Comparison of ENCODE assay signal across 24 cellular contexts in genomic region chr11:12031856-12032526, GRCh38. TPM values are rescaled to one million over a fixed set of nuclear protein-coding genes. Genes with fewer than 3 reads are reported as not detected.
"Had no signal": no experiment of that assay in that cellular context is flagged by ENCODE, and none has a peak within 500 bp of the region (broad histone marks: within the 10 kb centered on the region; RNA-seq: fewer than 3 reads in every experiment).

No MANE protein-coding gene starts in this region.

- ATAC-seq: activated CD8-positive, alpha-beta T cell treated with anti-CD3 and anti-CD28 coated beads for 36 hours; activated naive CD4-positive, alpha-beta T cell treated with anti-CD3 and anti-CD28 coated beads, Interleukin-2, amount 50 U/mL, for 72 hours; activated T-cell treated with anti-CD3 and anti-CD28 coated beads, Interleukin-2, amount 50 U/mL, for 4 hours; body of pancreas; esophagus mucosa; foreskin keratinocyte; psoas muscle; T-cell had no signal

- H3K4me3 Mint-ChIP-seq: activated B cell treated with CpG ODN at 0.5 μM for 24 hours; activated CD8-positive, alpha-beta T cell treated with anti-CD3 and anti-CD28 coated beads for 36 hours; activated T-cell treated with anti-CD3 and anti-CD28 coated beads, Interleukin-2, amount 50 U/mL, for 4 hours; endodermal cell; mesothelial cell of epicardium; naive B cell; nephron progenitor cell; T-cell; T-helper 2 cell treated with Interferon-gamma antibody and Interleukin-4, amounts not matched to agents 5 μg/mL and 100 μg/mL, for 36 hours had no signal

- H3K36me3 Mint-ChIP-seq: activated naive CD4-positive, alpha-beta T cell treated with anti-CD3 and anti-CD28 coated beads, Interleukin-2, amount 50 U/mL, for 72 hours; mesothelial cell of epicardium; naive B cell; T-cell had no signal

- H3K4me3 ChIP-seq: body of pancreas, heart right ventricle, psoas muscle, spleen, tibial nerve had no signal

- H3K27ac ChIP-seq: body of pancreas, foreskin keratinocyte, heart right ventricle, parathyroid adenoma, psoas muscle, spleen had no signal

- H3K27ac Mint-ChIP-seq: activated B cell treated with CpG ODN at 0.5 μM for 24 hours; activated CD8-positive, alpha-beta T cell treated with anti-CD3 and anti-CD28 coated beads for 36 hours; activated naive CD4-positive, alpha-beta T cell treated with anti-CD3 and anti-CD28 coated beads, Interleukin-2, amount 50 U/mL, for 72 hours; activated T-helper 2 cell treated with anti-CD3 and anti-CD28 coated beads, Interferon-gamma antibody, Interleukin-2, Interleukin-4, amounts not matched to agents 10 μg/mL and 5 μg/mL and 100 μg/mL, durations not matched to agents 14 hours and 24 hours and 36 hours; endodermal cell; mesothelial cell of epicardium; naive B cell; nephron progenitor cell; T-cell; T-helper 2 cell treated with Interferon-gamma antibody and Interleukin-4, amounts not matched to agents 5 μg/mL and 100 μg/mL, for 36 hours had no signal

- H3K4me1 ChIP-seq: foreskin keratinocyte, spleen had no signal

- H3K4me1 Mint-ChIP-seq: activated B cell treated with CpG ODN at 0.5 μM for 24 hours, endodermal cell, naive B cell, T-cell had no signal

- H3K9me3 ChIP-seq: body of pancreas, heart right ventricle, psoas muscle, spleen, tibial nerve had no signal

- H3K27me3 ChIP-seq: body of pancreas, foreskin keratinocyte, heart right ventricle, tibial nerve had no signal

- H3K36me3 ChIP-seq: heart right ventricle, spleen, tibial nerve had no signal

- H3K9me3 Mint-ChIP-seq: activated B cell treated with CpG ODN at 0.5 μM for 24 hours; activated CD8-positive, alpha-beta T cell treated with anti-CD3 and anti-CD28 coated beads for 36 hours; activated naive CD4-positive, alpha-beta T cell treated with anti-CD3 and anti-CD28 coated beads, Interleukin-2, amount 50 U/mL, for 72 hours; activated T-cell treated with anti-CD3 and anti-CD28 coated beads, Interleukin-2, amount 50 U/mL, for 4 hours; activated T-helper 2 cell treated with anti-CD3 and anti-CD28 coated beads, Interferon-gamma antibody, Interleukin-2, Interleukin-4, amounts not matched to agents 10 μg/mL and 5 μg/mL and 100 μg/mL, durations not matched to agents 14 hours and 24 hours and 36 hours; endodermal cell; mesothelial cell of epicardium; naive B cell; nephron progenitor cell; T-cell; T-helper 2 cell treated with Interferon-gamma antibody and Interleukin-4, amounts not matched to agents 5 μg/mL and 100 μg/mL, for 36 hours had no signal

- DNase-seq: activated B cell treated with CpG ODN at 0.5 μM for 24 hours; activated CD4-positive, alpha-beta T cell treated with anti-CD3 and anti-CD28 coated beads, Interleukin-2, amount 50 U/mL, for 1 hour; activated CD8-positive, alpha-beta T cell treated with anti-CD3 and anti-CD28 coated beads for 36 hours; activated naive CD4-positive, alpha-beta T cell; activated T-cell treated with anti-CD3 and anti-CD28 coated beads, Interleukin-2, amount 50 U/mL, for 4 hours; body of pancreas; endodermal cell; foreskin keratinocyte; heart right ventricle; mammary epithelial cell; naive B cell; nephron progenitor cell; psoas muscle; spleen; stimulated activated CD4-positive, alpha-beta T cell treated with anti-CD3 and anti-CD28 coated beads, Interleukin-2, amount 100 ng/mL, for 48 hours; stimulated activated naive CD4-positive, alpha-beta T cell treated with Interleukin-2 at 50 U/mL for 16 hours; T-cell had no signal

RNA-seq across cellular contexts. Expression of gene DKK3, which starts 23.6 kb away (rescaled TPM):
- total RNA-seq: activated B cell treated with CpG ODN at 0.5 μM for 24 hours; activated CD8-positive, alpha-beta T cell treated with anti-CD3 and anti-CD28 coated beads for 36 hours; activated naive CD4-positive, alpha-beta T cell treated with anti-CD3 and anti-CD28 coated beads, Interleukin-2, amount 50 U/mL, for 72 hours; activated T-helper 2 cell treated with anti-CD3 and anti-CD28 coated beads, Interferon-gamma antibody, Interleukin-2, Interleukin-4, amounts not matched to agents 10 μg/mL and 5 μg/mL and 100 μg/mL, durations not matched to agents 14 hours and 24 hours and 36 hours had no signal
